Comparison of ENCODE assay signal across 5 cellular contexts in genomic region chr16:15339030-15339429, GRCh38. TPM values are rescaled to one million over a fixed set of nuclear protein-coding genes. Genes with fewer than 3 reads are reported as not detected.
"Had no signal": no experiment of that assay in that cellular context is flagged by ENCODE, and none has a peak within 500 bp of the region (broad histone marks: within the 10 kb centered on the region; RNA-seq: fewer than 3 reads in every experiment).

No MANE protein-coding gene starts in this region.

RNA-seq across cellular contexts. Expression of gene MPV17L, which starts 56.5 kb away (rescaled TPM):
- total RNA-seq: activated CD4-positive, alpha-beta memory T cell treated with anti-CD3 and anti-CD28 coated beads for 36 hours; activated CD4-positive, alpha-beta T cell treated with anti-CD3 and anti-CD28 coated beads for 36 hours; activated CD8-positive, alpha-beta T cell treated with anti-CD3 and anti-CD28 coated beads, Interleukin-2, amount 10 ng/mL, durations not matched to agents 7 days and 5 days; activated naive CD4-positive, alpha-beta T cell treated with anti-CD3 and anti-CD28 coated beads for 36 hours; T-helper 1 cell treated with Interleukin-12 subunit alpha and Interleukin-12 subunit beta and Interleukin-4 antibody, amounts not matched to agents 30 ng/mL and 1 ng/mL, for 36 hours had no signal
